ENCODE assay signal across 1 cellular context in genomic region chr20:34978092-34978744, GRCh38.
TF ChIP-seq lines count a peak whose summit lies in the region.

No MANE protein-coding gene starts in this region.

TF ChIP-seq in K562, 482 proteins besides CTCF, POLR2A, EP300 and RAD21 (continued from another document):
- TF ChIP-seq MBD1 (CRISPR knock-in tag; IDR thresholded peaks at IDR 0.05): no peak
- TF ChIP-seq FOXO4 (CRISPR knock-in tag; IDR thresholded peaks at IDR 0.05): no peak
- TF ChIP-seq KDM1A (IDR thresholded peaks at IDR 0.05): 0 out of 4 replicates have a peak, but pooled peaks of 1 of the 2 experiments have one; percentile 23
- no peak for TF ChIP-seq E2F5 (CRISPR knock-in tag; IDR thresholded peaks at IDR 0.05)
- TF ChIP-seq ZNF511 (CRISPR knock-in tag; IDR thresholded peaks at IDR 0.05): no peak
- 0 out of 2 replicates have a peak, but pooled peaks have one; percentile 13 for TF ChIP-seq BCOR (IDR thresholded peaks at IDR 0.05)
- TF ChIP-seq MBD2 (IDR thresholded peaks at IDR 0.05; ENCODE audit: borderline replicate concordance, low read depth): no peak
- no peak for TF ChIP-seq ZNF384 (IDR thresholded peaks at IDR 0.05; ENCODE audit: low read depth, low read length)
- no peak for TF ChIP-seq ZNF507 (tag; conservative IDR thresholded peaks at IDR 0.05)
